In the genomic region with DNA sequence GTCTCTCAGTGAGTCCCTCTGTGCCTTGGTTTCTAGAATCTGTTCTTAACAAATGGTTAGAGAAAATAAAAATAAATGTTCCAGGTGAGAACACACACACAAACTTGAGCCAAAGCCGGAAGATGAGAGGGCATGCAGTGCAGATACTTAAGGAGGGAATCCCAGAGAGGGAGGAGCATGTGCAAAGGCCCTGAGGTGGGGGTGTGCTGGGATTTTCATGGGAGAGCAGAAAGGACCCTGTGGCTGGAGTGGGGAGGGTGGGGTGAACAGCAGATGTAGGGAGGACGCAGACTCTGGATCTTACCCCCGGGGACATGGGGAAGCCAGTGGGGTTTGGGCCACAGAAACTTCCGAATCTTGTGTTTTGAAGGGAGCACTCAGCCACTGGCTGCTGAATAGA, we compare ENCODE assay signal across 25 cellular contexts. TPM values are rescaled to one million over a fixed set of nuclear protein-coding genes. Genes with fewer than 3 reads are reported as not detected.
DNase-seq lines count a peak whose midpoint lies in the region; ATAC-seq, FAIRE-seq and TF ChIP-seq lines count a peak whose summit lies in the region.
"Had no signal": no experiment of that assay in that cellular context is flagged by ENCODE, and none has a peak within 500 bp of the region (broad histone marks: within the 10 kb centered on the region; RNA-seq: fewer than 3 reads in every experiment).

No MANE protein-coding gene starts in this region.

- no peaks in the 10 kb centered on the region for H3K4me1 Mint-ChIP-seq in HFFc6 (ENCODE audit: low read depth)
- H3K4me1 Mint-ChIP-seq: CD14-positive monocyte; CD4-positive, alpha-beta memory T cell; CD4-positive, CD25-positive, alpha-beta regulatory T cell; CD8-positive, alpha-beta memory T cell had no signal

- H3K27me3 Mint-ChIP-seq in HFFc6 (ENCODE audit: insufficient read depth): peaks cover 3% of the 10 kb centered on the region

- no peak overlapping the region for H3K9ac ChIP-seq in kidney (ENCODE audit: low read length in 2 of 2)
- H3K9ac ChIP-seq: BLaER1 had no signal

- ATAC-seq in GM18867 (IDR thresholded peaks at IDR 0.05; ENCODE audit: unreplicated experiment): no peak

- TF ChIP-seq CTCF in kidney (IDR thresholded peaks at IDR 0.05; ENCODE audit: borderline replicate concordance, extremely low read depth, insufficient read depth) (no peak), GM13977 (IDR thresholded peaks at IDR 0.05; ENCODE audit: extremely low read depth, insufficient read depth, missing control alignments) (no peak), HFFc6 (IDR thresholded peaks at IDR 0.05) (no peak)

- no peaks in the 10 kb centered on the region for H3K9me3 ChIP-seq in kidney (ENCODE audit: control insufficient read depth in 1 of 2, low read length in 2 of 2)
- H3K9me3 ChIP-seq: BE2C, BLaER1 had no signal

- H3K9me3 Mint-ChIP-seq in HFFc6: no peaks in the 10 kb centered on the region

- no peaks in the 10 kb centered on the region for H3K4me1 ChIP-seq in kidney (ENCODE audit: control insufficient read depth in 1 of 2, insufficient read depth in 1 of 2, low read depth in 1 of 2, low read length in 2 of 2)
- H3K4me1 ChIP-seq: BE2C had no signal

- no peak overlapping the region for H3K4me3 Mint-ChIP-seq in HFFc6
- H3K4me3 Mint-ChIP-seq: CD14-positive monocyte; CD4-positive, alpha-beta memory T cell; CD4-positive, CD25-positive, alpha-beta regulatory T cell; CD8-positive, alpha-beta memory T cell had no signal

- H3K4me3 ChIP-seq in kidney (ENCODE audit: low read length in 2 of 2): no peak overlapping the region
- H3K4me3 ChIP-seq: BLaER1 had no signal

- intact Hi-C loops in kidney (cut with DNase I): no loop called here

- H3K36me3 Mint-ChIP-seq in HFFc6 (ENCODE audit: low read depth): peaks cover 9% of the 10 kb centered on the region
- H3K36me3 Mint-ChIP-seq: CD14-positive monocyte; CD4-positive, alpha-beta memory T cell; CD4-positive, CD25-positive, alpha-beta regulatory T cell; CD8-positive, alpha-beta memory T cell had no signal

- in situ Hi-C loops in GM13977 (cut with MboI; ENCODE audit: low pct_unique_long_range_greater_than_20kb, low sequenced_read_pairs, unreplicated experiment): no loop called here

- H3K27ac ChIP-seq in kidney (ENCODE audit: low read depth in 2 of 2, low read length in 2 of 2): no peak overlapping the region
- H3K27ac ChIP-seq: BLaER1 had no signal

- DNase-seq in RPMI7951 (ENCODE audit: low read depth) (peak; percentile 22), kidney (peak; percentile 29), GM13977 (ENCODE audit: low spot score) (no peak), HFFc6 (no peak)
- DNase-seq: 8988T; ACHN; BE2C; C1 segment of cervical spinal cord; CD4-positive, alpha-beta memory T cell; CD4-positive, CD25-positive, alpha-beta regulatory T cell; CD8-positive, alpha-beta memory T cell; COR-L47; DMS 273 treated with DMSO at 0.1 percent for 48 hours; DMS153; DMS53; DMS79 treated with DMSO at 0.1 percent for 48 hours; GF-D8 had no signal

- no peaks in the 10 kb centered on the region for H3K36me3 ChIP-seq in kidney (ENCODE audit: control insufficient read depth in 1 of 2, insufficient read depth in 2 of 2, low read length in 2 of 2)
- H3K36me3 ChIP-seq: BE2C, BLaER1 had no signal

- no peak for FAIRE-seq in kidney (lab: Jason Lieb, UNC)
- FAIRE-seq: A204.1, G401.6, GM12891, GM18507, GM19239 had no signal

- H3K27ac Mint-ChIP-seq in HFFc6: no peak overlapping the region
- H3K27ac Mint-ChIP-seq: CD14-positive monocyte; CD4-positive, alpha-beta memory T cell; CD4-positive, CD25-positive, alpha-beta regulatory T cell; CD8-positive, alpha-beta memory T cell had no signal

RNA-seq across cellular contexts. Expression of a gene that starts 17.5 kb away (rescaled TPM):
- total RNA-seq in RPMI7951 (2014; rRNA removed; shearing (Covaris generic)): 104 and 106 TPM in 2 replicates
- 1.4 TPM for total RNA-seq in kidney
- polyA plus RNA-seq in kidney (ENCODE audit: insufficient read depth, low read depth, low replicate concordance): 0.65 TPM
- 1 to 10 TPM; 1.6 to 4.5 (median 1.9) TPM for total RNA-seq in HFFc6 (2021; fragmentation: NEBNext Ultra II Directional; extraction: Animal tissue kit (Norgen Biotek cat#: 25700))
- total RNA-seq: CD4-positive, alpha-beta memory T cell; CD4-positive, CD25-positive, alpha-beta regulatory T cell; CD8-positive, alpha-beta memory T cell had no signal
- polyA plus RNA-seq: CD14-positive monocyte; CD4-positive, alpha-beta memory T cell; CD4-positive, CD25-positive, alpha-beta regulatory T cell; CD8-positive, alpha-beta memory T cell had no signal

Comparison
In these comparisons a context has a peak if more than half of its experiments do, and no peak if none do; other contexts are left out.
1. DNase-seq: peak in RPMI7951 (single experiment) and kidney (single experiment); none in GM13977 (single experiment) and HFFc6 (single experiment).
2. RNA of a gene that starts 17.5 kb away (total RNA-seq): 104 to 106 TPM in RPMI7951; 1.6 to 4.5 TPM in HFFc6 and 1.4 TPM in kidney (single experiment); every median in the first group is over 10 times any median in the second.